In genomic region chr7:44158873-44159631, GRCh38 we compare ENCODE assay signal across 1 cellular context.
TF ChIP-seq lines count a peak whose summit lies in the region.

No MANE protein-coding gene starts in this region.

TF ChIP-seq in SK-N-SH treated with all-trans-retinoic acid at 6 μM for 48 hours, 23 proteins besides CTCF, POLR2A, EP300 and RAD21 (continued from another document):
- TF ChIP-seq PATZ1 (CRISPR knock-in tag; IDR thresholded peaks at IDR 0.05; ENCODE audit: borderline replicate concordance) (no peak), TCF4 (CRISPR knock-in tag; IDR thresholded peaks at IDR 0.05; ENCODE audit: borderline replicate concordance) (no peak), ZC3H10 (CRISPR knock-in tag; IDR thresholded peaks at IDR 0.05) (no peak), ISL1 (CRISPR knock-in tag; IDR thresholded peaks at IDR 0.05) (no peak), GLIS3 (CRISPR knock-in tag; IDR thresholded peaks at IDR 0.05) (no peak), SNAI2 (CRISPR knock-in tag; IDR thresholded peaks at IDR 0.05) (no peak)
- TF ChIP-seq, protein P1, sequence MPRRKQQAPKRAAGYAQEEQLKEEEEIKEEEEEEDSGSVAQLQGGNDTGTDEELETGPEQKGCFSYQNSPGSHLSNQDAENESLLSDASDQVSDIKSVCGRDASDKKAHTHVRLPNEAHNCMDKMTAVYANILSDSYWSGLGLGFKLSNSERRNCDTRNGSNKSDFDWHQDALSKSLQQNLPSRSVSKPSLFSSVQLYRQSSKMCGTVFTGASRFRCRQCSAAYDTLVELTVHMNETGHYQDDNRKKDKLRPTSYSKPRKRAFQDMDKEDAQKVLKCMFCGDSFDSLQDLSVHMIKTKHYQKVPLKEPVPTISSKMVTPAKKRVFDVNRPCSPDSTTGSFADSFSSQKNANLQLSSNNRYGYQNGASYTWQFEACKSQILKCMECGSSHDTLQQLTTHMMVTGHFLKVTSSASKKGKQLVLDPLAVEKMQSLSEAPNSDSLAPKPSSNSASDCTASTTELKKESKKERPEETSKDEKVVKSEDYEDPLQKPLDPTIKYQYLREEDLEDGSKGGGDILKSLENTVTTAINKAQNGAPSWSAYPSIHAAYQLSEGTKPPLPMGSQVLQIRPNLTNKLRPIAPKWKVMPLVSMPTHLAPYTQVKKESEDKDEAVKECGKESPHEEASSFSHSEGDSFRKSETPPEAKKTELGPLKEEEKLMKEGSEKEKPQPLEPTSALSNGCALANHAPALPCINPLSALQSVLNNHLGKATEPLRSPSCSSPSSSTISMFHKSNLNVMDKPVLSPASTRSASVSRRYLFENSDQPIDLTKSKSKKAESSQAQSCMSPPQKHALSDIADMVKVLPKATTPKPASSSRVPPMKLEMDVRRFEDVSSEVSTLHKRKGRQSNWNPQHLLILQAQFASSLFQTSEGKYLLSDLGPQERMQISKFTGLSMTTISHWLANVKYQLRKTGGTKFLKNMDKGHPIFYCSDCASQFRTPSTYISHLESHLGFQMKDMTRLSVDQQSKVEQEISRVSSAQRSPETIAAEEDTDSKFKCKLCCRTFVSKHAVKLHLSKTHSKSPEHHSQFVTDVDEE (CRISPR knock-in tag; IDR thresholded peaks at IDR 0.05): no peak
TF ChIP-seq in SK-N-SH treated with all-trans-retinoic acid at 6 μM for 48 hours: peak in this region for 0.
